ENCODE assay signal across 8 cellular contexts in the genomic region with DNA sequence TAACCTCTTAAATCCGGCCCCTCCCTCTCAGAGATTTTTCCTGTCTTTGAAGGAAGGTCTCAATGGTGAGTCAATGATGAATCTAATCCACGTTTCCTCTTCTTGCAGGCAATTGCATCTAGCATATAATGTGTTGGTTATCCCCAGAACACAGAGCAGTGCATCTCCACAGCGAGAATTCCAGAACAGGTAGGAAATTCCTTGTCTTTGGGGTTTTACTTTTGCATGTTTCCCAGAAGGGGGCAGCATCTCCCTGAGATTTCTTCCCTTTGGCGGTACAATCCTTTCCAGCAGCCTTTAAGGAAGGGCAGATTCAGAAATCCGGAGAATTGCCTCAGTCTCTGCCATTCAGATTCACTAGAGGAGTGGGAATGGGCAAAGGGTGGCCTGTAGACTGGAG.
DNase-seq lines count a peak whose midpoint lies in the region; ATAC-seq and TF ChIP-seq lines count a peak whose summit lies in the region.

No MANE protein-coding gene starts in this region.

- in situ Hi-C loops in Caki2 (cut with HindIII; ENCODE audit: low pct_unique_long_range_greater_than_20kb, low sequenced_read_pairs): no loop called here

- peak; percentile 21 to 31 for ATAC-seq in right cardiac atrium
- no peak for ATAC-seq in GM21717 (IDR thresholded peaks at IDR 0.05; ENCODE audit: unreplicated experiment)

- H3K27me3 ChIP-seq in right cardiac atrium (ENCODE audit: control insufficient read depth, insufficient read depth): no peaks in the 10 kb centered on the region
- peaks cover 0 to 35% (median 0%) of the 10 kb centered on the region in 7 donors for H3K27me3 ChIP-seq in spleen (replicated peaks in 1 of 7)

- WGBS in right cardiac atrium: 24% methylated on average over 5 of the region's 5 CpGs
- WGBS in spleen, 5 donors: 19 to 33% (median 24%) methylated on average over 5 of the region's 5 CpGs

- no peak overlapping the region for H3K27ac ChIP-seq in VCaP
- H3K27ac ChIP-seq in right cardiac atrium (ENCODE audit: low read length): no peak overlapping the region
- H3K27ac ChIP-seq in spleen: no peak overlapping the region

- TF ChIP-seq POLR2A in spleen (IDR thresholded peaks at IDR 0.05): no peak

- DNase-seq in Caki2 (ENCODE audit: low read depth) (peak; percentile 43), HuH-7 (ENCODE audit: low spot score) (peak; percentile 42), right cardiac atrium (no peak), spleen (no peak), SKM-1 (lab: John Stamatoyannopoulos, UW; ENCODE audit: unreplicated experiment) (no peak), occipital lobe (lab: John Stamatoyannopoulos, UW) (no peak)

- peak; percentile 77 for TF ChIP-seq CTCF in VCaP (conservative IDR thresholded peaks at IDR 0.05)
- TF ChIP-seq CTCF in spleen (IDR thresholded peaks at IDR 0.05 in 8 of 11, conservative IDR thresholded peaks at IDR 0.05 in 3 of 11): peak in 8 of 11 experiments; percentile 10 to 50 (median 41)

- H3K4me1 ChIP-seq in right cardiac atrium (ENCODE audit: control insufficient read depth, insufficient read depth, low read length) (no peaks in the 10 kb centered on the region), spleen (peaks cover 0 to 10% (median 0%) of the 10 kb centered on the region in 6 donors)

- no peaks in the 10 kb centered on the region for H3K36me3 ChIP-seq in spleen

- no peak overlapping the region for H3K4me3 ChIP-seq in right cardiac atrium (ENCODE audit: low read length)
- H3K4me3 ChIP-seq in spleen: no peak overlapping the region

- intact Hi-C loops in right cardiac atrium (cut with DNase I): loop anchor here in 2 of 4 donors (2.0 to 10.0 kb wide), 2 partner anchors 147 to 271 kb away; no protein-coding TSS in a partner anchor
- intact Hi-C loops in spleen (cut with DNase I; ENCODE audit: low total_unique reads): no loop called here

- H3K9me3 ChIP-seq in right cardiac atrium (ENCODE audit: control insufficient read depth, low read length): no peaks in the 10 kb centered on the region
- H3K9me3 ChIP-seq in spleen: peaks cover 0 to 4% (median 0%) of the 10 kb centered on the region in 8 donors

Comparison
In these comparisons a context has a peak if more than half of its experiments do, and no peak if none do; other contexts are left out.
1. DNase-seq: peak in Caki2 (single experiment) and HuH-7 (single experiment); none in right cardiac atrium (0 of 3), spleen (single experiment), SKM-1 (single experiment) and occipital lobe (single experiment).